8 cellular contexts compared by ENCODE assay signal in the genomic region with DNA sequence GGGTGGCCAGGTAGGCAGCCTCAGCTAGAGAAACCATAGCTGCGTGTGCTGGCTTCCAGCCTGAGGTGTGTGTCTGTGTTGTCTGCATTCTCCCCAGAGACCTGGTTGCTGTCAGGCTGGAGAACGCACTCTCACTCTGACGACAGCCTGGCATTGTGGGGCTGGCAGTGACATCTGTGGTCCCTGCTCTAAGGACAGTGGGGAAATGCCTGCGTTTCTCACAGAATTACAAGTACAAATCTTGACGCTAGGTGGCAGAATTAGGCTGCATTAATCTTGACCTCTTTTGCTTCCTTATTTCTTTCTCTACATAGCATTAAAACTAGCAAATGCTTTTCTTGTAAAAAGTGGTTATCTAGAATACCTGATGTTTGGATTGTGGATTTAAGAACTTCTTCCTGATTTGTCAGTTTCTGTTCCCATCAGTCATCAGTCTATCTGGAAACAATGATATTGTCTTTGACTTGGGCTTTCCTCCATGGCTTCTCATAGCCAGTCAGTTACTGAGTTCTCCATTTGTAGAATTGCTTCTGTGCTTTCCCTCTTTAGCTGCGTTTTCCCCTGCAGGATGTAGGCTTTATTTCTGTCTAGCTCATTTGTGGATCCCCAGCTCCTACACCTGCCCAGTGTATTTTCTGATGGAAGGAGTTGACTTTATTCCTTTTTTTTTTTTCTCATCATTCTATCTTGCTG.
DNase-seq lines count a peak whose midpoint lies in the region; ATAC-seq and TF ChIP-seq lines count a peak whose summit lies in the region.

No MANE protein-coding gene starts in this region.

- no peaks in the 10 kb centered on the region for H3K4me1 ChIP-seq in ascending aorta

- no peak overlapping the region for H3K27ac ChIP-seq in ascending aorta

- H3K4me3 ChIP-seq in ascending aorta (no peak overlapping the region), retinal pigment epithelial cell (ENCODE audit: low read length) (no peak overlapping the region)

- in situ Hi-C loops in Caki2 (cut with HindIII; ENCODE audit: low pct_unique_long_range_greater_than_20kb, low sequenced_read_pairs), result no loop called here

- H3K27me3 ChIP-seq in ascending aorta, result no peaks in the 10 kb centered on the region

- DNase-seq in Caki2 (ENCODE audit: low read depth) (peak; percentile 86), NCI-H69 (lab: John Stamatoyannopoulos, UW) (peak; percentile 63), ascending aorta (ENCODE audit: low spot score in 2 of 2) (no peak), left ventricle myocardium superior (no peak), retinal pigment epithelial cell (ENCODE audit: low read depth) (no peak), NCI-H2227 treated with DMSO at 0.1 percent for 48 hours (lab: John Stamatoyannopoulos, UW) (no peak)

- peak; percentile 59 to 70 (median 60) for TF ChIP-seq CTCF in ascending aorta (IDR thresholded peaks at IDR 0.05)
- TF ChIP-seq CTCF in retinal pigment epithelial cell (conservative IDR thresholded peaks at IDR 0.05; ENCODE audit: low read depth, low read length), result peak; percentile 52

- ATAC-seq in GM18868 (IDR thresholded peaks at IDR 0.05; ENCODE audit: unreplicated experiment), result peak; percentile 68
- peak; percentile 68 for ATAC-seq in HG03095 (IDR thresholded peaks at IDR 0.05; ENCODE audit: unreplicated experiment)
- ATAC-seq in left ventricle myocardium superior, result peak; percentile 48

- intact Hi-C loops in ascending aorta (cut with DNase I) (loop anchor here (1.0 to 10.0 kb wide), 4 partner anchors 112 to 522 kb away; no protein-coding TSS in a partner anchor), left ventricle myocardium superior (cut with micrococcal nuclease) (loop anchor here (5.0 kb wide), 2 partner anchors 520 to 765 kb away; no protein-coding TSS in a partner anchor)

- H3K36me3 ChIP-seq in ascending aorta, result no peaks in the 10 kb centered on the region

- no peaks in the 10 kb centered on the region for H3K9me3 ChIP-seq in ascending aorta

Comparison
In these comparisons a context has a peak if more than half of its experiments do, and no peak if none do; other contexts are left out.
1. DNase-seq: peak in Caki2 (single experiment) and NCI-H69 (single experiment); none in ascending aorta (0 of 2), left ventricle myocardium superior (single experiment), retinal pigment epithelial cell (single experiment) and NCI-H2227 treated with DMSO at 0.1 percent for 48 hours (single experiment).
2. Peak in every context shown above with its lines, with median percentiles within 50 percentile points of each other: ATAC-seq.